ENCODE assay signal across 10 cellular contexts in genomic region chr2:186592137-186592875, GRCh38. TPM values are rescaled to one million over a fixed set of nuclear protein-coding genes. Genes with fewer than 3 reads are reported as not detected.
DNase-seq lines count a peak whose midpoint lies in the region; ATAC-seq, FAIRE-seq and TF ChIP-seq lines count a peak whose summit lies in the region.
"Had no signal": no experiment of that assay in that cellular context is flagged by ENCODE, and none has a peak within 500 bp of the region (broad histone marks: within the 10 kb centered on the region; RNA-seq: fewer than 3 reads in every experiment).

No MANE protein-coding gene starts in this region.

- H3K9ac ChIP-seq in K562 (ENCODE audit: insufficient read depth in 1 of 2, low read depth in 2 of 2, low read length in 2 of 2) (peak overlapping the region in 1 of 2 experiments; percentile 76; a peak in 1 of 4 replicates), kidney (ENCODE audit: low read length in 2 of 2) (no peak overlapping the region), colonic mucosa (ENCODE audit: low read depth in 2 of 2, low read length in 2 of 2) (no peak overlapping the region)

- H3K9me3 ChIP-seq in heart right ventricle = no peaks in the 10 kb centered on the region
- H3K9me3 ChIP-seq in K562 (replicated peaks; ENCODE audit: control insufficient read depth, insufficient read depth, low read depth, low read length) = no peaks in the 10 kb centered on the region
- H3K9me3 ChIP-seq in kidney (ENCODE audit: control insufficient read depth in 1 of 2, low read length in 2 of 2) = no peaks in the 10 kb centered on the region
- H3K9me3 ChIP-seq in thyroid gland = no peaks in the 10 kb centered on the region
- H3K9me3 ChIP-seq in colonic mucosa = no peaks in the 10 kb centered on the region
- H3K9me3 ChIP-seq: BE2C had no signal

- H3K27me3 ChIP-seq in heart right ventricle (no peaks in the 10 kb centered on the region), K562 (ENCODE audit: control insufficient read depth in 2 of 2, insufficient read depth in 2 of 2, low read length in 2 of 2) (no peaks in the 10 kb centered on the region), thyroid gland (no peaks in the 10 kb centered on the region), colonic mucosa (no peaks in the 10 kb centered on the region)
- H3K27me3 ChIP-seq: BE2C had no signal

- H3K36me3 ChIP-seq in heart right ventricle (peaks cover 0 to 4% (median 0%) of the 10 kb centered on the region in 9 donors), K562 (ENCODE audit: control insufficient read depth, insufficient read depth, low read length) (no peaks in the 10 kb centered on the region; the same call in 2 of the 3 replicates), kidney (ENCODE audit: control insufficient read depth in 1 of 2, insufficient read depth in 2 of 2, low read length in 2 of 2) (no peaks in the 10 kb centered on the region), thyroid gland (no peaks in the 10 kb centered on the region), colonic mucosa (no peaks in the 10 kb centered on the region)
- H3K36me3 ChIP-seq: BE2C had no signal

- peaks cover 46% of the 10 kb centered on the region for H3K79me2 ChIP-seq in K562 (ENCODE audit: control insufficient read depth, insufficient read depth, low read length)

- BruUV-seq in K562 (replicated peaks; lab: Mats Ljungman, UMichigan) = no TSS peak

- FAIRE-seq in K562 (lab: Jason Lieb, UNC) (peak; percentile 68), kidney (lab: Jason Lieb, UNC) (no peak)

- peaks cover 4 to 70% (median 51%) of the 10 kb centered on the region in 9 donors for H3K4me1 ChIP-seq in heart right ventricle
- peaks cover 17 to 18% of the 10 kb centered on the region in 2 experiments; a peak in 4 of 5 replicates for H3K4me1 ChIP-seq in K562 (replicated peaks in 1 of 2; ENCODE audit: control insufficient read depth in 2 of 2, insufficient read depth in 2 of 2, low read length in 2 of 2)
- H3K4me1 ChIP-seq in kidney (ENCODE audit: control insufficient read depth in 1 of 2, insufficient read depth in 1 of 2, low read depth in 1 of 2, low read length in 2 of 2) = peaks cover 6 to 16% of the 10 kb centered on the region in 2 donors
- peaks cover 34 to 36% of the 10 kb centered on the region in 2 donors for H3K4me1 ChIP-seq in thyroid gland
- no peaks in the 10 kb centered on the region for H3K4me1 ChIP-seq in colonic mucosa
- H3K4me1 ChIP-seq: BE2C had no signal

- 88 to 91% methylated on average over 5 of the region's 5 CpGs for WGBS in heart right ventricle, 2 donors
- 83% methylated on average over 5 of the region's 5 CpGs for WGBS in K562 (ENCODE audit: insufficient coverage, low coverage, missing lambda C conversion rate)
- WGBS in thyroid gland, 2 donors = 88 to 96% methylated on average over 5 of the region's 5 CpGs

- in situ Hi-C loops in K562 (cut with MboI) = no loop called here

- no peaks in the 10 kb centered on the region for H4K20me1 ChIP-seq in K562 (replicated peaks; ENCODE audit: control insufficient read depth, insufficient read depth, low read length)

- TF ChIP-seq EP300 in K562 (IDR thresholded peaks at IDR 0.05; ENCODE audit: low read length) = no peak

- TF ChIP-seq POLR2A in K562 (conservative IDR thresholded peaks at IDR 0.05) (no peak), thyroid gland (IDR thresholded peaks at IDR 0.05) (no peak)

- POLR2A ChIA-PET in K562 (lab: Yijun Ruan, JAX) = no interaction called here

- no peaks in the 10 kb centered on the region for H3K9me1 ChIP-seq in K562 (ENCODE audit: control insufficient read depth, insufficient read depth, low read length)

- intact Hi-C loops in heart right ventricle (cut with DNase I) = loop anchor here in 5 of 10 donors (5.0 to 10.0 kb wide), 6 partner anchors 45 to 108 kb away; partner anchors contain the start of gene ZC3H15 (in 1 of the 5)
- intact Hi-C loops in left cardiac atrium (cut with DNase I) = no loop called here
- intact Hi-C loops in K562 (cut with micrococcal nuclease) = loop anchor here (5.0 to 10.0 kb wide), 2 partner anchors 85 to 952 kb away; no protein-coding TSS in a partner anchor
- intact Hi-C loops in kidney (cut with DNase I) = no loop called here
- intact Hi-C loops in thyroid gland (cut with DNase I) = no loop called here
- intact Hi-C loops in colonic mucosa (cut with DNase I) = no loop called here

- H3K4me3 ChIP-seq in heart right ventricle (peak overlapping the region in 8 of 10 donors; percentile 65 to 94 (median 82)), K562 (no peak overlapping the region), kidney (ENCODE audit: low read length in 2 of 2) (peak overlapping the region; percentile 93 to 97), thyroid gland (replicated peaks in 1 of 3) (no peak overlapping the region), colonic mucosa (no peak overlapping the region)

- H3K4me2 ChIP-seq in K562 (ENCODE audit: insufficient read depth, low read length) = peak overlapping the region; percentile 92; the same call in 1 of the 2 replicates

- no peak for TF ChIP-seq RAD21 in K562 (CRISPR knock-in tag; conservative IDR thresholded peaks at IDR 0.05 in 1 of 2, IDR thresholded peaks at IDR 0.05 in 1 of 2)

- peak overlapping the region in 9 of 10 donors; percentile 86 to 98 (median 95) for H3K27ac ChIP-seq in heart right ventricle
- H3K27ac ChIP-seq in K562 (ENCODE audit: extremely low read depth, low read depth, low read length) = no peak overlapping the region
- peak overlapping the region in 1 of 2 donors; percentile 92 for H3K27ac ChIP-seq in kidney (ENCODE audit: low read depth in 2 of 2, low read length in 2 of 2)
- peak overlapping the region; percentile 96 to 99 (median 98) for H3K27ac ChIP-seq in thyroid gland
- no peak overlapping the region for H3K27ac ChIP-seq in colonic mucosa

- DNase-seq in heart right ventricle (no peak), left cardiac atrium (no peak), K562 (ENCODE audit: extremely low read depth in 1 of 4, low spot score in 3 of 4) (no peak), kidney (no peak), thyroid gland (no peak), NCI-H345 (lab: John Stamatoyannopoulos, UW) (no peak), colonic mucosa (no peak), NCI-H2227 treated with DMSO at 0.1 percent for 48 hours (lab: John Stamatoyannopoulos, UW) (no peak)
- DNase-seq: BE2C, SW 1271 had no signal

- CTCF ChIA-PET in K562 (lab: Yijun Ruan, JAX; ENCODE audit: low intra/inter-chr PET ratio) = no interaction called here

- ATAC-seq in heart right ventricle (no peak), left cardiac atrium (no peak), K562 (no peak)

- H2AFZ ChIP-seq in K562 (ENCODE audit: low read depth, low read length) = no peak overlapping the region

- TF ChIP-seq CTCF in heart right ventricle (IDR thresholded peaks at IDR 0.05) (no peak), K562 (IDR thresholded peaks at IDR 0.05 in 2 of 3, conservative IDR thresholded peaks at IDR 0.05 in 1 of 3; ENCODE audit: insufficient read depth in 2 of 3, low read depth in 1 of 3, low read length in 3 of 3) (no peak), kidney (IDR thresholded peaks at IDR 0.05; ENCODE audit: borderline replicate concordance, extremely low read depth, insufficient read depth) (no peak), thyroid gland (IDR thresholded peaks at IDR 0.05) (no peak), colonic mucosa (IDR thresholded peaks at IDR 0.05) (no peak)

TF ChIP-seq in K562, 482 proteins besides CTCF, POLR2A, EP300 and RAD21 (continues in another document):
- TF ChIP-seq FOSL1 (tag; conservative IDR thresholded peaks at IDR 0.05) (0 out of 2 replicates have a peak, but pooled peaks have one; percentile 17), ESRRA (IDR thresholded peaks at IDR 0.05; ENCODE audit: borderline replicate concordance, low read depth) (no peak), HEY1 (CRISPR knock-in tag; IDR thresholded peaks at IDR 0.05; ENCODE audit: borderline replicate concordance) (no peak), NFYB (IDR thresholded peaks at IDR 0.05; ENCODE audit: extremely low read depth, insufficient read length) (no peak), CXXC5 (CRISPR knock-in tag; IDR thresholded peaks at IDR 0.05) (no peak), RFX7 (CRISPR knock-in tag; IDR thresholded peaks at IDR 0.05) (no peak), NCOA1 (IDR thresholded peaks at IDR 0.05; ENCODE audit: low read depth) (no peak)

RNA-seq across cellular contexts. Expression of gene ITGAV, which starts 2.5 kb away (rescaled TPM):
- total RNA-seq in heart right ventricle (100 to 1,000 TPM; 153 to 292 (median 228) TPM), left cardiac atrium (100 to 1,000 TPM in 1 of 2 donors, 10 to 100 TPM in 1; 83.3 to 140 TPM), K562 (2014; rRNA removed) (10.4 and 10.7 TPM in 2 replicates), K562 (2014; rRNA removed; fragmentation: Illumina TruSeq; extraction: Trizol) (17.6 and 18.4 TPM in 2 replicates), K562 (2015; rRNA removed; fragmentation: Illumina TruSeq; extraction: Trizol) (16.2 and 16.5 TPM in 2 replicates), K562 (2021) (15.5 and 17.7 TPM in 2 replicates), kidney (99.0 TPM), thyroid gland (100 to 1,000 TPM; 136 to 186 (median 143) TPM), colonic mucosa (10 to 100 TPM; 31.6 to 54.6 TPM)
- polyA plus RNA-seq in heart right ventricle (10 to 100 TPM; 17.2 to 43.2 TPM), K562 (2011; rRNA removed) (16.2 and 16.3 TPM in 2 replicates), K562 (2014; fragmentation: Illumina TruSeq; extraction: Trizol) (8.5 and 10.3 TPM in 2 replicates), K562 (2014; fragmentation: Nextera tagmentation; extraction: Ambion mirVana) (1 to 10 TPM; 3.7 to 4.6 TPM), K562 (2014; rRNA removed) (7.4 and 8.8 TPM in 2 replicates), kidney (ENCODE audit: insufficient read depth, low read depth, low replicate concordance) (26.3 TPM)
- 44.5 and 102 TPM in 2 replicates for total RNA-seq in K562 (2011; cell fraction: chromatin; rRNA removed; ENCODE audit: low replicate concordance)
- total RNA-seq in K562 (2011; cell fraction: nucleolus; rRNA removed) = 19.5 and 40.0 TPM in 2 replicates
- total RNA-seq in K562 (2011; cell fraction: nucleoplasm; rRNA removed) = 34.2 and 43.0 TPM in 2 replicates
- 3.6 and 7.9 TPM in 2 replicates for polyA plus RNA-seq in K562 (2011; cell fraction: cytosol; rRNA removed)
- 29.1 and 37.9 TPM in 2 replicates for polyA plus RNA-seq in K562 (2011; cell fraction: nucleus; rRNA removed)
- polyA plus RNA-seq in K562 (2012) = 8.4 and 15.6 TPM in 2 replicates
- 32.1 and 40.9 TPM in 2 replicates for polyA minus RNA-seq in K562 (2011; rRNA and poly(A)+ RNA removed)
- polyA minus RNA-seq in K562 (2011; cell fraction: cytosol; rRNA and poly(A)+ RNA removed) = 16.9 and 21.9 TPM in 2 replicates
- 25.4 and 40.0 TPM in 2 replicates for polyA minus RNA-seq in K562 (2011; cell fraction: nucleus; rRNA and poly(A)+ RNA removed)

Comparison
In these comparisons a context has a peak if more than half of its experiments do, and no peak if none do; other contexts are left out.
1. H3K27ac ChIP-seq: peak in heart right ventricle (9 of 10) and thyroid gland (3 of 3); none in K562 (single experiment) and colonic mucosa (single experiment).
2. H3K4me3 ChIP-seq: peak in heart right ventricle (8 of 10) and kidney (2 of 2); none in K562 (single experiment), thyroid gland (0 of 3) and colonic mucosa (single experiment).